In genomic region chr17:46783031-46783593, GRCh38 we compare ENCODE assay signal across 1 cellular context.
TF ChIP-seq lines count a peak whose summit lies in the region.

No MANE protein-coding gene starts in this region.

TF ChIP-seq in HepG2, 621 proteins besides CTCF, POLR2A, EP300 and RAD21 (continued from another document):
- 0 out of 2 replicates have a peak, but pooled peaks have one; percentile 8 for TF ChIP-seq CSRNP1 (CRISPR knock-in tag; IDR thresholded peaks at IDR 0.05)
- TF ChIP-seq PCBP2 (optimal IDR thresholded peaks at IDR 0.05; ENCODE audit: low read depth, low read length, poor library complexity, severe bottlenecking) = no peak
- no peak for TF ChIP-seq ZNF558 (CRISPR knock-in tag; IDR thresholded peaks at IDR 0.05; ENCODE audit: borderline replicate concordance)
- TF ChIP-seq HINFP (CRISPR knock-in tag; IDR thresholded peaks at IDR 0.05; ENCODE audit: low read depth) = no peak
- no peak for TF ChIP-seq FOXO4 (CRISPR knock-in tag; conservative IDR thresholded peaks at IDR 0.05)
- TF ChIP-seq MLXIP (CRISPR knock-in tag; IDR thresholded peaks at IDR 0.05; ENCODE audit: borderline replicate concordance) = peak; percentile 61; the same call in 1 of the 2 replicates
- TF ChIP-seq ZSCAN22 (CRISPR knock-in tag; IDR thresholded peaks at IDR 0.05) = no peak
